11 cellular contexts compared by ENCODE assay signal in the genomic region with DNA sequence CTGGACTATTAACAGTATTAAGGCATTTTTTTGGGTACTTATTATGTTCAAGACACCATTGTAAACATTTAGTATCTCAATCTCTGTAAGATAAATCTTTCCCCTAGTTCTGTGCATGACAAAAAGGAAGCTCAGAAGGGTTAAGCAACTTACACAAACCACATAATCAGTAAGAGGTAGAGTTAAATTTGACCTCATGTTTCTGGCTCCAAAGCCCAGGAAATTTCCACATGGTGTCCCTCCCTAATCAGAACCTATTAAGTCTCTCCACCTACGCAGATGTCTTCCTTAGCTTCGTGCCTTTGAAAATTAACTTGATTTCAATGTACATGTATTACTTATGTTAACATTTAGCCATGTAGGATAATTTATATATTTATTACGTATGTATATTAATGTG. TPM values are rescaled to one million over a fixed set of nuclear protein-coding genes. Genes with fewer than 3 reads are reported as not detected.
DNase-seq lines count a peak whose midpoint lies in the region; ATAC-seq, FAIRE-seq and TF ChIP-seq lines count a peak whose summit lies in the region.
"Had no signal": no experiment of that assay in that cellular context is flagged by ENCODE, and none has a peak within 500 bp of the region (broad histone marks: within the 10 kb centered on the region; RNA-seq: fewer than 3 reads in every experiment).

No MANE protein-coding gene starts in this region.

- intact Hi-C loops in GM12878 (cut with micrococcal nuclease; ENCODE audit: unreplicated experiment): no loop called here

- peaks cover 52% of the 10 kb centered on the region for H3K4me1 Mint-ChIP-seq in activated naive CD4-positive, alpha-beta T cell treated with anti-CD3 and anti-CD28 coated beads, Interleukin-2, amount 10 ng/mL, durations not matched to agents 7 days and 5 days

- H3K9me3 ChIP-seq in GM12878 (replicated peaks; ENCODE audit: control insufficient read depth, insufficient read depth, low read length) (no peaks in the 10 kb centered on the region), suprapubic skin (no peaks in the 10 kb centered on the region)

- H3K36me3 ChIP-seq in GM12878 (ENCODE audit: control insufficient read depth in 2 of 2, insufficient read depth in 2 of 2, low read length in 1 of 2): 0 out of 4 replicates have a peak, but pooled peaks cover 0 to 2% of the 10 kb centered on the region in 2 experiments
- H3K36me3 ChIP-seq in suprapubic skin: no peaks in the 10 kb centered on the region

- no peaks in the 10 kb centered on the region for H3K9me3 Mint-ChIP-seq in activated naive CD4-positive, alpha-beta T cell treated with anti-CD3 and anti-CD28 coated beads, Interleukin-2, amount 10 ng/mL, durations not matched to agents 7 days and 5 days

- H2AFZ ChIP-seq in GM12878 (ENCODE audit: control insufficient read depth, low read depth, low read length): no peak overlapping the region

- peak overlapping the region; percentile 81; the same call in 1 of the 2 replicates for H3K4me2 ChIP-seq in GM12878 (ENCODE audit: control insufficient read depth, insufficient read depth)

- peaks cover 6% of the 10 kb centered on the region for H3K4me1 ChIP-seq in GM12878 (ENCODE audit: control insufficient read depth, insufficient read depth, low read length)
- H3K4me1 ChIP-seq in suprapubic skin: peaks cover 69% of the 10 kb centered on the region

- SMC1A ChIA-PET in GM12878 (lab: Charles Lee; ENCODE audit: uncharacterized antibody, unreplicated experiment): interaction anchor here (0.6 to 2.5 kb wide), 24 partner anchors 11 to 269 kb away, joined by 3 to 10 read pairs (median 4); no protein-coding TSS in a partner anchor

- no peaks in the 10 kb centered on the region for H4K20me1 ChIP-seq in GM12878 (ENCODE audit: control insufficient read depth, insufficient read depth)

- H3K27ac ChIP-seq in GM12878 (ENCODE audit: control insufficient read depth, insufficient read depth) (no peak overlapping the region), suprapubic skin (no peak overlapping the region)
- H3K27ac ChIP-seq: coronary artery had no signal

- RAD21 ChIA-PET in GM12878 (lab: Charles Lee; ENCODE audit: unreplicated experiment): interaction anchor here (0.9 to 2.0 kb wide), 7 partner anchors 23 to 282 kb away, joined by 3 to 5 read pairs (median 4); no protein-coding TSS in a partner anchor

- 97% methylated on average over 3 of the region's 3 CpGs for WGBS in GM12878 (ENCODE audit: insufficient coverage, insufficient replicate concordance, low lambda C conversion rate, missing lambda C conversion rate)
- WGBS in suprapubic skin: 36% methylated on average over 3 of the region's 3 CpGs

- no peak for TF ChIP-seq EP300 in GM12878 (IDR thresholded peaks at IDR 0.05; ENCODE audit: borderline replicate concordance in 1 of 2, control insufficient read depth in 1 of 2, low read depth in 2 of 2, low read length in 2 of 2)
- TF ChIP-seq EP300 in suprapubic skin (IDR thresholded peaks at IDR 0.05): no peak

- TF ChIP-seq CTCF in GM12878 (IDR thresholded peaks at IDR 0.05 in 2 of 3, conservative IDR thresholded peaks at IDR 0.05 in 1 of 3; ENCODE audit: control insufficient read depth in 2 of 3, extremely low read depth in 1 of 3, insufficient read depth in 1 of 3, low read depth in 3 of 3, low read length in 3 of 3): no peak
- TF ChIP-seq CTCF in suprapubic skin (IDR thresholded peaks at IDR 0.05): no peak

- no TSS peak for BruUV-seq in GM12878 (replicated peaks; lab: Mats Ljungman, UMichigan)

- TF ChIP-seq POLR2A in GM12878 (IDR thresholded peaks at IDR 0.05; ENCODE audit: low read depth, low read length) (no peak), suprapubic skin (IDR thresholded peaks at IDR 0.05) (no peak)

- POLR2A ChIA-PET in GM12878 (lab: Charles Lee): interaction anchor here (0.7 to 1.3 kb wide), 3 partner anchors 9 to 124 kb away, joined by 3 to 6 read pairs (median 3); a partner anchor contains a TSS

- H3K27me3 Mint-ChIP-seq in activated naive CD4-positive, alpha-beta T cell treated with anti-CD3 and anti-CD28 coated beads, Interleukin-2, amount 10 ng/mL, durations not matched to agents 7 days and 5 days: no peaks in the 10 kb centered on the region

- peak overlapping the region; percentile 89 for H3K4me3 Mint-ChIP-seq in activated naive CD4-positive, alpha-beta T cell treated with anti-CD3 and anti-CD28 coated beads, Interleukin-2, amount 10 ng/mL, durations not matched to agents 7 days and 5 days

- TF ChIP-seq RAD21 in GM12878 (IDR thresholded peaks at IDR 0.05; ENCODE audit: insufficient read depth, low read depth, low read length): no peak

- FAIRE-seq in GM12878 (lab: Jason Lieb, UNC): no peak
- FAIRE-seq: islet of Langerhans had no signal

- no peak for DNase-seq in activated naive CD4-positive, alpha-beta T cell treated with anti-CD3 and anti-CD28 coated beads, Interleukin-2, amount 10 ng/mL, durations not matched to agents 7 days and 5 days
- DNase-seq in activated naive CD4-positive, alpha-beta T cell treated with Interleukin-2 at 50 U/mL for 16 hours: no peak
- peak; percentile 78 for DNase-seq in NOMO-1 treated with DMSO at 0.1 percent for 48 hours (lab: John Stamatoyannopoulos, UW; ENCODE audit: unreplicated experiment)
- no peak for DNase-seq in GM12878 (ENCODE audit: low read depth, low spot score)
- no peak for DNase-seq in suprapubic skin (ENCODE audit: low spot score in 2 of 2)
- DNase-seq in NCI-H146 treated with DMSO at 0.1 percent for 48 hours (lab: John Stamatoyannopoulos, UW; ENCODE audit: unreplicated experiment): no peak
- no peak for DNase-seq in NCI-H1048 (lab: John Stamatoyannopoulos, UW)
- DNase-seq: activated effector memory CD4-positive, alpha-beta T cell treated with anti-CD3 and anti-CD28 coated beads, Interleukin-2, amount 50 U/mL, for 16 hours had no signal

- H3K79me2 ChIP-seq in GM12878 (ENCODE audit: control insufficient read depth, insufficient read depth, low read length): peaks cover 40% of the 10 kb centered on the region

- in situ Hi-C loops in GM12878 (cut with MboI): no loop called here

- CTCF ChIA-PET in activated naive CD4-positive, alpha-beta T cell treated with anti-CD3 and anti-CD28 coated beads, Interleukin-2, amount 10 ng/mL, durations not matched to agents 7 days and 5 days (lab: Charles Lee): interaction anchor here (0.8 kb wide), 2 partner anchors 9 to 17 kb away, joined by 3 read pairs; no protein-coding TSS in a partner anchor
- CTCF ChIA-PET in GM12878 (lab: Yijun Ruan, JAX): interaction anchor here (0.8 to 1.7 kb wide), 9 partner anchors 9 to 269 kb away, joined by 3 to 8 read pairs (median 4); no protein-coding TSS in a partner anchor

- H3K36me3 Mint-ChIP-seq in activated naive CD4-positive, alpha-beta T cell treated with anti-CD3 and anti-CD28 coated beads, Interleukin-2, amount 10 ng/mL, durations not matched to agents 7 days and 5 days: peaks cover 11% of the 10 kb centered on the region

- no peak overlapping the region for H3K9ac ChIP-seq in GM12878 (ENCODE audit: control insufficient read depth, insufficient read depth, low read length)

- H3K27me3 ChIP-seq in GM12878 (replicated peaks in 1 of 2; ENCODE audit: control insufficient read depth in 2 of 2, insufficient read depth in 2 of 2, low read length in 1 of 2) (no peaks in the 10 kb centered on the region), suprapubic skin (no peaks in the 10 kb centered on the region)

- ATAC-seq in GM12878 (no peak), GM19463 (IDR thresholded peaks at IDR 0.05; ENCODE audit: unreplicated experiment) (no peak)

- H3K4me3 ChIP-seq in GM12878 (no peak overlapping the region), suprapubic skin (peak overlapping the region; percentile 89)

- no peak overlapping the region for H3K27ac Mint-ChIP-seq in activated naive CD4-positive, alpha-beta T cell treated with anti-CD3 and anti-CD28 coated beads, Interleukin-2, amount 10 ng/mL, durations not matched to agents 7 days and 5 days

TF ChIP-seq in GM12878, 131 proteins besides CTCF, POLR2A, EP300 and RAD21 (continues in another document):
- no peak for TF ChIP-seq MTA3 (IDR thresholded peaks at IDR 0.05; ENCODE audit: borderline replicate concordance, low read length)
- TF ChIP-seq, protein P1, sequence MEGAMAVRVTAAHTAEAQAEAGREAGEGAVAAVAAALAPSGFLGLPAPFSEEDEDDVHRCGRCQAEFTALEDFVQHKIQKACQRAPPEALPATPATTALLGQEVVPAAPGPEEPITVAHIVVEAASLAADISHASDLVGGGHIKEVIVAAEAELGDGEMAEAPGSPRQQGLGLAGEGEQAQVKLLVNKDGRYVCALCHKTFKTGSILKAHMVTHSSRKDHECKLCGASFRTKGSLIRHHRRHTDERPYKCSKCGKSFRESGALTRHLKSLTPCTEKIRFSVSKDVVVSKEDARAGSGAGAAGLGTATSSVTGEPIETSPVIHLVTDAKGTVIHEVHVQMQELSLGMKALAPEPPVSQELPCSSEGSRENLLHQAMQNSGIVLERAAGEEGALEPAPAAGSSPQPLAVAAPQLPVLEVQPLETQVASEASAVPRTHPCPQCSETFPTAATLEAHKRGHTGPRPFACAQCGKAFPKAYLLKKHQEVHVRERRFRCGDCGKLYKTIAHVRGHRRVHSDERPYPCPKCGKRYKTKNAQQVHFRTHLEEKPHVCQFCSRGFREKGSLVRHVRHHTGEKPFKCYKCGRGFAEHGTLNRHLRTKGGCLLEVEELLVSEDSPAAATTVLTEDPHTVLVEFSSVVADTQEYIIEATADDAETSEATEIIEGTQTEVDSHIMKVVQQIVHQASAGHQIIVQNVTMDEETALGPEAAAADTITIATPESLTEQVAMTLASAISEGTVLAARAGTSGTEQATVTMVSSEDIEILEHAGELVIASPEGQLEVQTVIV (IDR thresholded peaks at IDR 0.05; ENCODE audit: borderline replicate concordance, partially characterized antibody): no peak
- TF ChIP-seq BHLHE40 (IDR thresholded peaks at IDR 0.05; ENCODE audit: borderline replicate concordance in 1 of 2, low read depth in 2 of 2, low read length in 1 of 2): no peak

RNA-seq across cellular contexts. Expression of a gene that starts 2.0 kb away (rescaled TPM):
- total RNA-seq in GM12878 (2013; cell fraction: nucleolus; rRNA removed): 50.7 and 65.8 TPM in 2 replicates
- total RNA-seq in GM12878 (2014; rRNA removed): 38.3 and 38.6 TPM in 2 replicates
- 20.6 and 21.5 TPM in 2 replicates for total RNA-seq in GM12878 (2014; rRNA removed; fragmentation: Illumina TruSeq; extraction: Trizol)
- 42.6 and 44.1 TPM in 2 replicates for total RNA-seq in GM12878 (2021)
- 12.2 TPM for polyA plus RNA-seq in GM12878 (2011; ENCODE audit: low read depth)
- polyA plus RNA-seq in GM12878 (2011; rRNA removed): 20.9 and 25.8 TPM in 2 replicates
- polyA plus RNA-seq in GM12878 (2011; cell fraction: cytosol; rRNA removed): 19.6 and 22.2 TPM in 2 replicates
- 12.9 and 13.6 TPM in 2 replicates for polyA plus RNA-seq in GM12878 (2011; cell fraction: nucleus; rRNA removed)
- 19.4 and 20.9 TPM in 2 replicates for polyA plus RNA-seq in GM12878 (2012)
- 32.2 and 32.5 TPM in 2 replicates for polyA plus RNA-seq in GM12878 (2014; fragmentation: Illumina TruSeq; extraction: Trizol)
- 10 to 100 TPM in 1 of 2 experiments, 1 to 10 TPM in 1; 6.7 to 10.3 TPM for polyA plus RNA-seq in GM12878 (2014; fragmentation: Nextera tagmentation; extraction: Ambion mirVana)
- polyA plus RNA-seq in GM12878 (2014; rRNA removed): 26.9 and 29.5 TPM in 2 replicates
- 10 to 100 TPM; 19.5 to 34.4 TPM for polyA plus RNA-seq in GM12878 (2016; fragmentation: Nextera tagmentation; extraction: Ambion mirVana)
- polyA minus RNA-seq in GM12878 (2011; rRNA and poly(A)+ RNA removed): 37.5 and 45.6 TPM in 2 replicates
- polyA minus RNA-seq in GM12878 (2011; cell fraction: cytosol; rRNA and poly(A)+ RNA removed): 12.7 and 12.8 TPM in 2 replicates
- polyA minus RNA-seq in GM12878 (2011; cell fraction: nucleus; rRNA and poly(A)+ RNA removed): 23.7 and 42.4 TPM in 2 replicates
- total RNA-seq in suprapubic skin: 100 to 1,000 TPM; 182 to 295 (median 199) TPM
